Comparison of ENCODE assay signal across 10 cellular contexts in genomic region chr19:42465827-42466280, GRCh38. TPM values are rescaled to one million over a fixed set of nuclear protein-coding genes. Genes with fewer than 3 reads are reported as not detected.
A peak's percentile ranks its signal among the peaks of the same experiment; 100 is the strongest.
DNase-seq lines count a peak whose midpoint lies in the region; ATAC-seq, FAIRE-seq and TF ChIP-seq lines count a peak whose summit lies in the region.
"Had no signal": no experiment of that assay in that cellular context is flagged by ENCODE, and none has a peak within 500 bp of the region (broad histone marks: within the 10 kb centered on the region; RNA-seq: fewer than 3 reads in every experiment).

No MANE protein-coding gene starts in this region.

- no peak overlapping the region for H3K4me3 ChIP-seq in left ventricle myocardium inferior
- no peak overlapping the region for H3K4me3 ChIP-seq in upper lobe of left lung
- no peak overlapping the region for H3K4me3 ChIP-seq in pancreas
- H3K4me3 ChIP-seq: left lung had no signal

- H3K9me3 ChIP-seq in left ventricle myocardium inferior (replicated peaks) = no peaks in the 10 kb centered on the region
- no peaks in the 10 kb centered on the region for H3K9me3 ChIP-seq in upper lobe of left lung
- no peaks in the 10 kb centered on the region for H3K9me3 ChIP-seq in pancreas
- H3K9me3 ChIP-seq: left lung had no signal

- H3K36me3 ChIP-seq in left ventricle myocardium inferior (no peaks in the 10 kb centered on the region), upper lobe of left lung (no peaks in the 10 kb centered on the region), pancreas (no peaks in the 10 kb centered on the region)
- H3K36me3 ChIP-seq: left lung had no signal

- H3K27me3 ChIP-seq in left ventricle myocardium inferior (ENCODE audit: low read depth) (no peaks in the 10 kb centered on the region), upper lobe of left lung (no peaks in the 10 kb centered on the region), pancreas (no peaks in the 10 kb centered on the region)
- H3K27me3 ChIP-seq: left lung had no signal

- intact Hi-C loops in left ventricle myocardium inferior (cut with micrococcal nuclease) = no loop called here
- intact Hi-C loops in cardiac septum (cut with DNase I) = no loop called here
- intact Hi-C loops in pancreas (cut with DNase I) = no loop called here

- WGBS in upper lobe of left lung, 2 donors = 76 to 78% methylated on average over 5 of the region's 5 CpGs
- 76 to 82% methylated on average over 5 of the region's 5 CpGs for WGBS in pancreas, 2 donors

- no peak for TF ChIP-seq POLR2A in upper lobe of left lung (IDR thresholded peaks at IDR 0.05)

- TF ChIP-seq EP300 in upper lobe of left lung (IDR thresholded peaks at IDR 0.05) = no peak

- no peak for FAIRE-seq in pancreas (lab: Jason Lieb, UNC)

- H3K27ac ChIP-seq in left ventricle myocardium inferior (replicated peaks) (peak overlapping the region; percentile 78), upper lobe of left lung (peak overlapping the region in 3 of 4 donors; percentile 51 to 56 (median 54)), pancreas (no peak overlapping the region)

- no peak for TF ChIP-seq CTCF in left ventricle myocardium inferior (IDR thresholded peaks at IDR 0.05; ENCODE audit: borderline replicate concordance)
- no peak for TF ChIP-seq CTCF in upper lobe of left lung (IDR thresholded peaks at IDR 0.05)
- TF ChIP-seq CTCF in pancreas (IDR thresholded peaks at IDR 0.05) = no peak

- H3K4me1 ChIP-seq in left ventricle myocardium inferior (peaks cover 27% of the 10 kb centered on the region), upper lobe of left lung (peaks cover 0 to 15% (median 11%) of the 10 kb centered on the region in 4 donors), pancreas (no peaks in the 10 kb centered on the region)

- ATAC-seq in HG02763 (IDR thresholded peaks at IDR 0.05; ENCODE audit: unreplicated experiment) = peak; percentile 55
- no peak for ATAC-seq in upper lobe of left lung (ENCODE audit: low FRiP score in 2 of 2)
- ATAC-seq in pancreas = no peak
- no peak for ATAC-seq in HG02623 (IDR thresholded peaks at IDR 0.05; ENCODE audit: unreplicated experiment)
- ATAC-seq: left lung had no signal

- DNase-seq in left ventricle myocardium inferior (no peak), cardiac septum (ENCODE audit: low spot score) (no peak), RPMI8226 (peak; percentile 45), upper lobe of left lung (no peak), pancreas (no peak), COLO668 (lab: John Stamatoyannopoulos, UW; ENCODE audit: unreplicated experiment) (no peak)
- DNase-seq: left lung, NCI-H69 had no signal

RNA-seq across cellular contexts. Expression of gene CXCL17, which starts 23.1 kb away (rescaled TPM):
- total RNA-seq in left ventricle myocardium inferior (not detected), cardiac septum (not detected), upper lobe of left lung (100 to 1,000 TPM in 3 of 6 donors, 10 to 100 TPM in 3; 31.4 to 155 (median 92.3) TPM), pancreas (10 to 100 TPM in 4 of 6 donors, 1 to 10 TPM in 2; 5.1 to 42.1 (median 11.8) TPM)
- 1 to 10 TPM; 4.3 to 4.7 TPM for polyA plus RNA-seq in pancreas

RNA-seq across cellular contexts. Expression of gene LIPE, which starts 38.7 kb away (rescaled TPM):
- total RNA-seq in left ventricle myocardium inferior (55.8 TPM), cardiac septum (54.9 TPM), upper lobe of left lung (1 to 10 TPM; 1.3 to 6.2 (median 4.2) TPM), pancreas (10 to 100 TPM in 1 of 6 donors, 1 to 10 TPM in 5; 1.6 to 14.4 (median 4.0) TPM)
- polyA plus RNA-seq in pancreas = 10 to 100 TPM in 1 of 2 donors, 1 to 10 TPM in 1; 6.4 to 38.3 TPM

Comparison
In these comparisons a context has a peak if more than half of its experiments do, and no peak if none do; other contexts are left out.
1. H3K27ac ChIP-seq: peak in left ventricle myocardium inferior (single experiment) and upper lobe of left lung (3 of 4); none in pancreas (0 of 4).